ENCODE assay signal across 19 cellular contexts in the genomic region with DNA sequence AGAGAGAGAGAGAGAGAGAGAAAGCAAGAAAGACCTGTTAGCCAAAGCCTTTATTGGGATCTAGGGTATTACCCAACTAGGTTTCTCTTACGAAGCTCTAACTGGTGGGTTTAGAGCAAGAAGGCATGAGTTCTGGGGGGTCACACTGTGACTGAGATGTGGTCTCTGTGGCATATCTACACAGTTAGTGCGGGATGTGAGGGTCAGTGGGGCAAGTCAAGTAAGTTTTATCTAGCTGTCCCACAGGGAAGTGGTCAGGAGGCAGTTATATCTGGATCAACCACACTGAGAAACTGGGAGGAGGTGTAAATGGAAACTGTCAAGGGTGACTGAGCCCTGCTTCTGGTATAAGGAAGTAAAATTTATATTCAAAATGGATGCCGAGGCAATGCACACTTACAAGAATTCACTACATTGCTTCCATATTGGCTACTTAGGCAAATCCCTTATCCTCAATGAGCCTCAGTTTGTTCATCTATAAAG.
"Had no signal": no experiment of that assay in that cellular context is flagged by ENCODE, and none has a peak within 500 bp of the region (broad histone marks: within the 10 kb centered on the region; RNA-seq: fewer than 3 reads in every experiment).

No MANE protein-coding gene starts in this region.

- H3K4me1 Mint-ChIP-seq: activated naive CD8-positive, alpha-beta T cell treated with anti-CD3 and anti-CD28 coated beads for 36 hours had no signal

- H3K36me3 Mint-ChIP-seq: activated naive CD8-positive, alpha-beta T cell treated with anti-CD3 and anti-CD28 coated beads for 36 hours; natural killer cell treated with Interleukin-12 subunit alpha and Interleukin-12 subunit beta and Interleukin-15 and Interleukin-18, amount 100 ng/mL, for 72 hours; type B pancreatic cell had no signal

- ATAC-seq: activated T-cell treated with anti-CD3 and anti-CD28 coated beads, Interleukin-2, amount 50 U/mL, for 4 hours; left colon; natural killer cell treated with Interleukin-12 subunit alpha and Interleukin-12 subunit beta and Interleukin-15 and Interleukin-18, amount 100 ng/mL, for 72 hours; psoas muscle; sciatic nerve had no signal

- DNase-seq: activated CD4-positive, alpha-beta T cell treated with anti-CD3 and anti-CD28 coated beads for 1 hour; activated CD4-positive, alpha-beta T cell treated with anti-CD3 and anti-CD28 coated beads, Interleukin-2, amount 50 U/mL, for 48 hours; activated gamma-delta T cell treated with Interleukin-2 at 50 U/mL for 16 hours; activated naive CD8-positive, alpha-beta T cell treated with anti-CD3 and anti-CD28 coated beads for 36 hours; activated T-cell treated with anti-CD3 and anti-CD28 coated beads, Interleukin-2, amount 50 U/mL, for 4 hours; anterior cingulate cortex; dermis blood vessel endothelial cell; endodermal cell; hypothalamus; left colon; nucleus accumbens; psoas muscle; spleen; stimulated activated CD4-positive, alpha-beta T cell treated with anti-CD3 and anti-CD28 coated beads, Interleukin-1b, Interleukin-23, amount 100 ng/mL, for 48 hours; stimulated activated naive CD4-positive, alpha-beta T cell had no signal

- H3K4me3 Mint-ChIP-seq: activated naive CD8-positive, alpha-beta T cell treated with anti-CD3 and anti-CD28 coated beads for 36 hours; activated T-cell treated with anti-CD3 and anti-CD28 coated beads, Interleukin-2, amount 50 U/mL, for 4 hours; endodermal cell; natural killer cell treated with Interleukin-12 subunit alpha and Interleukin-12 subunit beta and Interleukin-15 and Interleukin-18, amount 100 ng/mL, for 72 hours; T-helper 1 cell treated with Interleukin-12 subunit alpha and Interleukin-12 subunit beta and Interleukin-4 antibody, amounts not matched to agents 30 μg/mL and 1 μg/mL, for 36 hours; type B pancreatic cell had no signal

- H3K27ac Mint-ChIP-seq: activated naive CD8-positive, alpha-beta T cell treated with anti-CD3 and anti-CD28 coated beads for 36 hours; endodermal cell; natural killer cell treated with Interleukin-12 subunit alpha and Interleukin-12 subunit beta and Interleukin-15 and Interleukin-18, amount 100 ng/mL, for 72 hours; T-helper 1 cell treated with Interleukin-12 subunit alpha and Interleukin-12 subunit beta and Interleukin-4 antibody, amounts not matched to agents 30 μg/mL and 1 μg/mL, for 36 hours; type B pancreatic cell had no signal

- H3K27me3 Mint-ChIP-seq: activated naive CD8-positive, alpha-beta T cell treated with anti-CD3 and anti-CD28 coated beads for 36 hours; natural killer cell treated with Interleukin-12 subunit alpha and Interleukin-12 subunit beta and Interleukin-15 and Interleukin-18, amount 100 ng/mL, for 72 hours had no signal

- H3K9me3 Mint-ChIP-seq: activated naive CD8-positive, alpha-beta T cell treated with anti-CD3 and anti-CD28 coated beads for 36 hours; activated T-cell treated with anti-CD3 and anti-CD28 coated beads, Interleukin-2, amount 50 U/mL, for 4 hours; endodermal cell; natural killer cell treated with Interleukin-12 subunit alpha and Interleukin-12 subunit beta and Interleukin-15 and Interleukin-18, amount 100 ng/mL, for 72 hours; T-helper 1 cell treated with Interleukin-12 subunit alpha and Interleukin-12 subunit beta and Interleukin-4 antibody, amounts not matched to agents 30 μg/mL and 1 μg/mL, for 36 hours; type B pancreatic cell had no signal
